1 cellular context compared by ENCODE assay signal in the genomic region with DNA sequence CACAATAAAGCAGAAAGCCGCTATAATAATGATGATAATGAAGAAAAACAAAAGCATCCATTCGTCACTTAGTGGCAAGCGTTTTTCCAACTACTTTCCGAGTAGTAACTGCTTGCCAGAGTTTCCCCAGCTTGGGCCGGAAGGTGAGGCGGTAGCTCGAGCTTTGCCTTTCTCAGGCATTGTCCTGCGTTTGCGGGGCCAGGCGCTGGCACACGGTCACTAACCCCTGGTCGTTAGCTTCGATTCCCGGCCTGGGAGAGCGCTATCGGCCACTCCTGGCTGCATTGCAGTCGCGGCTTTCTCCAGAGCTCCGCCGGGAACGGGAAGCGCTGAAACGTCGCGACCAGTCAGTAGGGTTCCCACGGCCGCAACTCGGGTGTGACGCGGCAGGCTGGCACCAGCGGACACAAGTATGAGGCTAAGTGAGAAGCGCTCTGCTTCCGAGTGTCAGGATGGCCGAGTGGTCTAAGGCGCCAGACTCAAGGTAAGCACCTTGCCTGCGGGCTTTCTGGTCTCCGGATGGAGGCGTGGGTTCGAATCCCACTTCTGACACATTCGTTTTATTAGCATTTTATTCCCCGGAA.
TF ChIP-seq lines count a peak whose summit lies in the region.

No MANE protein-coding gene starts in this region.

TF ChIP-seq in HepG2, 621 proteins besides CTCF, POLR2A, EP300 and RAD21 (continued from another document):
- TF ChIP-seq MZF1 (CRISPR knock-in tag; IDR thresholded peaks at IDR 0.05; ENCODE audit: borderline replicate concordance), result no peak
- TF ChIP-seq KDM1A (CRISPR knock-in tag; IDR thresholded peaks at IDR 0.05), result no peak
- TF ChIP-seq, protein P1, sequence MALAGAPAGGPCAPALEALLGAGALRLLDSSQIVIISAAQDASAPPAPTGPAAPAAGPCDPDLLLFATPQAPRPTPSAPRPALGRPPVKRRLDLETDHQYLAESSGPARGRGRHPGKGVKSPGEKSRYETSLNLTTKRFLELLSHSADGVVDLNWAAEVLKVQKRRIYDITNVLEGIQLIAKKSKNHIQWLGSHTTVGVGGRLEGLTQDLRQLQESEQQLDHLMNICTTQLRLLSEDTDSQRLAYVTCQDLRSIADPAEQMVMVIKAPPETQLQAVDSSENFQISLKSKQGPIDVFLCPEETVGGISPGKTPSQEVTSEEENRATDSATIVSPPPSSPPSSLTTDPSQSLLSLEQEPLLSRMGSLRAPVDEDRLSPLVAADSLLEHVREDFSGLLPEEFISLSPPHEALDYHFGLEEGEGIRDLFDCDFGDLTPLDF (CRISPR knock-in tag; IDR thresholded peaks at IDR 0.05), result no peak
- TF ChIP-seq GTF2F1 (IDR thresholded peaks at IDR 0.05; ENCODE audit: low read length), result 0 out of 2 replicates have a peak, but pooled peaks have one; percentile 20
- no peak for TF ChIP-seq DPF2 (CRISPR knock-in tag; IDR thresholded peaks at IDR 0.05; ENCODE audit: borderline replicate concordance, low read depth)
- TF ChIP-seq ZNF207 (IDR thresholded peaks at IDR 0.05; ENCODE audit: borderline replicate concordance), result no peak
- TF ChIP-seq YEATS2 (CRISPR knock-in tag; IDR thresholded peaks at IDR 0.05; ENCODE audit: borderline replicate concordance), result 0 out of 2 replicates have a peak, but pooled peaks have one; percentile 29
